19 cellular contexts compared by ENCODE assay signal in the genomic region with DNA sequence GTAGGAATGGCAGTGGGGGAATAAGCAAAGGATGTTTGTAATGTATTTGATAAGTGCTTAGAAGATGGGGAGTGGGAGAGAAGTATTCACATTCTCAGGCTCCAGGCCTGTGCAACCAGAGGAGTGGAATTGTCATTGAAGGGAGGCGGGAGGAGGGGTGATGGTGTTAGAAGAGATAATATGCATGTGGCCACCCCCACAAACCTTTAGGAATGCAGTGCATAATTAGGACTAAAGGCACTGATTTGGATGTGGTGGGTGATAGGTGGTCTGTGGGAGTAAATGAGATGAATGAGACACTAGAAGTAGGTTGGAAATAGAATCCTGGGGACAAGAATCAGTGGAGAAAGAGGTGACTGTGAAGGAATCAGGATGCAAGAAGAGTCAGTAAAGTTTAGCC. TPM values are rescaled to one million over a fixed set of nuclear protein-coding genes. Genes with fewer than 3 reads are reported as not detected.
DNase-seq lines count a peak whose midpoint lies in the region; ATAC-seq lines count a peak whose summit lies in the region.
"Had no signal": no experiment of that assay in that cellular context is flagged by ENCODE, and none has a peak within 500 bp of the region (broad histone marks: within the 10 kb centered on the region; RNA-seq: fewer than 3 reads in every experiment).

No MANE protein-coding gene starts in this region.

- peaks cover 97% of the 10 kb centered on the region for H3K36me3 Mint-ChIP-seq in activated T-cell treated with anti-CD3 and anti-CD28 coated beads, Interleukin-2, amount 50 U/mL, for 24 hours (ENCODE audit: low read depth)
- peaks cover 12% of the 10 kb centered on the region for H3K36me3 Mint-ChIP-seq in IgD-negative memory B cell
- H3K36me3 Mint-ChIP-seq in memory B cell: peaks cover 42% of the 10 kb centered on the region

- ATAC-seq in memory B cell (ENCODE audit: low read depth): no peak
- no peak for ATAC-seq in stimulated activated naive CD8-positive, alpha-beta T cell treated with anti-CD3 and anti-CD28 coated beads, Interleukin-15, amount 100 ng/mL, for 72 hours
- ATAC-seq: HCT116 had no signal

- H3K4me3 Mint-ChIP-seq in activated T-cell treated with anti-CD3 and anti-CD28 coated beads, Interleukin-2, amount 50 U/mL, for 24 hours: no peak overlapping the region
- H3K4me3 Mint-ChIP-seq in IgD-negative memory B cell: no peak overlapping the region
- H3K4me3 Mint-ChIP-seq in memory B cell: no peak overlapping the region
- H3K4me3 Mint-ChIP-seq in stimulated activated naive CD8-positive, alpha-beta T cell treated with anti-CD3 and anti-CD28 coated beads, Interleukin-15, amount 100 ng/mL, for 72 hours: no peak overlapping the region

- peaks cover 6% of the 10 kb centered on the region for H3K4me1 Mint-ChIP-seq in activated T-cell treated with anti-CD3 and anti-CD28 coated beads, Interleukin-2, amount 50 U/mL, for 24 hours (ENCODE audit: low read depth)
- H3K4me1 Mint-ChIP-seq in IgD-negative memory B cell (peaks cover 0 to 2% (median 1%) of the 10 kb centered on the region in 3 donors), memory B cell (peaks cover 3% of the 10 kb centered on the region)
- peaks cover 9% of the 10 kb centered on the region for H3K4me1 Mint-ChIP-seq in stimulated activated naive CD8-positive, alpha-beta T cell treated with anti-CD3 and anti-CD28 coated beads, Interleukin-15, amount 100 ng/mL, for 72 hours

- no peaks in the 10 kb centered on the region for H3K9me3 Mint-ChIP-seq in activated T-cell treated with anti-CD3 and anti-CD28 coated beads, Interleukin-2, amount 50 U/mL, for 24 hours
- H3K9me3 Mint-ChIP-seq in IgD-negative memory B cell (no peaks in the 10 kb centered on the region), memory B cell (no peaks in the 10 kb centered on the region)
- H3K9me3 Mint-ChIP-seq in stimulated activated naive CD8-positive, alpha-beta T cell treated with anti-CD3 and anti-CD28 coated beads, Interleukin-15, amount 100 ng/mL, for 72 hours: no peaks in the 10 kb centered on the region

- H3K27me3 Mint-ChIP-seq in activated T-cell treated with anti-CD3 and anti-CD28 coated beads, Interleukin-2, amount 50 U/mL, for 24 hours: no peaks in the 10 kb centered on the region
- H3K27me3 Mint-ChIP-seq in IgD-negative memory B cell: no peaks in the 10 kb centered on the region
- H3K27me3 Mint-ChIP-seq in memory B cell: no peaks in the 10 kb centered on the region
- no peaks in the 10 kb centered on the region for H3K27me3 Mint-ChIP-seq in stimulated activated naive CD8-positive, alpha-beta T cell treated with anti-CD3 and anti-CD28 coated beads, Interleukin-15, amount 100 ng/mL, for 72 hours

- peak overlapping the region; percentile 18 for H3K27ac Mint-ChIP-seq in activated T-cell treated with anti-CD3 and anti-CD28 coated beads, Interleukin-2, amount 50 U/mL, for 24 hours
- peak overlapping the region in 2 of 3 donors; percentile 5 to 60 for H3K27ac Mint-ChIP-seq in IgD-negative memory B cell
- H3K27ac Mint-ChIP-seq in memory B cell: peak overlapping the region; percentile 60
- peak overlapping the region; percentile 7 to 82 for H3K27ac Mint-ChIP-seq in stimulated activated naive CD8-positive, alpha-beta T cell treated with anti-CD3 and anti-CD28 coated beads, Interleukin-15, amount 100 ng/mL, for 72 hours

- DNase-seq in activated T-cell treated with anti-CD3 and anti-CD28 coated beads, Interleukin-2, amount 50 U/mL, for 24 hours: no peak
- DNase-seq in activated T-cell treated with anti-CD3 and anti-CD28 coated beads for 4 hours (no peak), memory B cell (ENCODE audit: low spot score in 2 of 2) (no peak), NOMO-1 (lab: John Stamatoyannopoulos, UW; ENCODE audit: unreplicated experiment in 2 of 2) (no peak)
- DNase-seq in stimulated activated naive CD8-positive, alpha-beta T cell treated with anti-CD3 and anti-CD28 coated beads, Interleukin-15, amount 100 ng/mL, for 72 hours: no peak
- DNase-seq in stimulated activated CD4-positive, alpha-beta T cell treated with anti-CD3 and anti-CD28 coated beads, Interleukin-2, amount 100 ng/mL, for 24 hours: no peak
- DNase-seq: DMS53, GDM1, GOT3, NCI-H1694, NCI-H2081, NCI-H2171 treated with DMSO at 0.1 percent for 48 hours, NCI-H446 treated with DMSO at 0.1 percent for 48 hours, NCI-H526 treated with DMSO at 0.1 percent for 48 hours, PC-9, RPMI8226, SHP77 had no signal

RNA-seq across cellular contexts. Expression of a gene that starts 27.1 kb away (rescaled TPM):
- 47.0 TPM for polyA plus RNA-seq in IgD-negative memory B cell

RNA-seq across cellular contexts. Expression of a gene that starts 27.6 kb away (rescaled TPM):
- 8.5 TPM for polyA plus RNA-seq in IgD-negative memory B cell
